ENCODE assay signal across 16 cellular contexts in the genomic region with DNA sequence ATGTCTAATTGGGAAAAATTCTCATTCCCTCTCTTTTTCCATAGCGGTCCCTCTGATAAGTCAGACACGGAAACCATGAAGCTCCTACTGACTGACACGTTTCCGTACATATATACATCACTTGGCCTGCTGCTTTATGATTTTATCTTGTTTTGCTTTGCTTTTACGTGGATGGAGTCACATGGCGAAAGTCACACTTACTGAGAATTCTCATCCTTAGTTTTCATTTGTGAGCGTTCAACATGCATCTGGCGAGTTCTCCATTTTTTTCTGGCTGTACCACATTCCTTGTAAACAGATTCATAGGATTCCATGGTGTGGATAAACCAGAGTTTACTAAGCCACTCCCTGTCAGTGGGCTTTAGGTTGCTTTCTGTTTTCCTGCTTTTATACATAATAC. TPM values are rescaled to one million over a fixed set of nuclear protein-coding genes. Genes with fewer than 3 reads are reported as not detected.
DNase-seq lines count a peak whose midpoint lies in the region; ATAC-seq, FAIRE-seq and TF ChIP-seq lines count a peak whose summit lies in the region.
"Had no signal": no experiment of that assay in that cellular context is flagged by ENCODE, and none has a peak within 500 bp of the region (broad histone marks: within the 10 kb centered on the region; RNA-seq: fewer than 3 reads in every experiment).

No MANE protein-coding gene starts in this region.

- H3K27ac ChIP-seq in HCT116 (ENCODE audit: low read depth, low read length), result peak overlapping the region; percentile 16; the same call in 1 of the 2 replicates

- DNase-seq in HCT116 (ENCODE audit: low read depth, low spot score) (no peak), amniotic epithelial cell (ENCODE audit: low read depth) (peak; percentile 67), 8988T (no peak), GM12892 (ENCODE audit: insufficient read length) (no peak)
- DNase-seq: CD4-positive, alpha-beta memory T cell; DMS79; GDM1; NCI-H1694 treated with DMSO at 0.1 percent for 48 hours; NCI-H345; NCI-H526 treated with DMSO at 0.1 percent for 48 hours had no signal

- no TSS peak for BruUV-seq in HCT116 (replicated peaks; lab: Mats Ljungman, UMichigan)

- no peak overlapping the region for H2AFZ ChIP-seq in HCT116 (ENCODE audit: low read depth, low read length, poor library complexity, severe bottlenecking)

- H3K36me3 ChIP-seq in HCT116 (ENCODE audit: control insufficient read depth in 1 of 2, insufficient read depth in 2 of 2, low read length in 2 of 2), result peaks cover 0 to 8% of the 10 kb centered on the region in 2 experiments; a peak in 2 of 4 replicates

- no peak overlapping the region for H3K9ac ChIP-seq in HCT116 (ENCODE audit: low read length)

- CTCF ChIA-PET in HCT116 (lab: Charles Lee), result no interaction called here

- ATAC-seq in HCT116 (no peak), GM21717 (IDR thresholded peaks at IDR 0.05; ENCODE audit: unreplicated experiment) (no peak)

- H4K20me1 ChIP-seq in HCT116 (ENCODE audit: insufficient read depth), result no peaks in the 10 kb centered on the region

- H3K27ac Mint-ChIP-seq in nephron, result peak overlapping the region; percentile 22 to 52 (median 49)
- H3K27ac Mint-ChIP-seq: B cell; CD4-positive, alpha-beta memory T cell had no signal

- peaks cover 49 to 54% of the 10 kb centered on the region in 2 experiments for H3K4me1 ChIP-seq in HCT116 (ENCODE audit: control insufficient read depth in 1 of 2, insufficient read depth in 2 of 2, low read length in 2 of 2)

- POLR2A ChIA-PET in HCT116 (lab: Charles Lee), result interaction anchor here (2.3 to 9.1 kb wide), 3 partner anchors 24 to 81 kb away, joined by 11 to 58 read pairs (median 17); partner anchors contain the start of genes GDF15 and JUND

- no peak overlapping the region for H3K4me3 ChIP-seq in HCT116 (replicated peaks in 1 of 2; ENCODE audit: low read depth in 1 of 2, low read length in 2 of 2)

- H3K4me3 Mint-ChIP-seq in nephron, result no peak overlapping the region
- H3K4me3 Mint-ChIP-seq: B cell; CD4-positive, alpha-beta memory T cell had no signal

- TF ChIP-seq RAD21 in HCT116 (IDR thresholded peaks at IDR 0.05; ENCODE audit: low read depth), result no peak

- H3K9me3 Mint-ChIP-seq in nephron, result peaks cover 8% of the 10 kb centered on the region

- no peaks in the 10 kb centered on the region for H3K27me3 ChIP-seq in HCT116 (ENCODE audit: insufficient read depth, low read length)

- H3K36me3 Mint-ChIP-seq in nephron (ENCODE audit: low read depth), result peaks cover 41% of the 10 kb centered on the region

- RAD21 ChIA-PET in HCT116 (lab: Charles Lee; ENCODE audit: low non-redundant PET in 1 of 2, low total read pairs in 2 of 2, uncharacterized antibody in 2 of 2, unreplicated experiment in 2 of 2), result no interaction called here

- H3K79me2 ChIP-seq in HCT116 (ENCODE audit: insufficient read depth, low read length), result no peaks in the 10 kb centered on the region

- H3K4me2 ChIP-seq in HCT116 (ENCODE audit: low read length), result no peak overlapping the region

- no peak for FAIRE-seq in GM12892 (lab: Jason Lieb, UNC)

- intact Hi-C loops in HCT116 (cut with micrococcal nuclease), result no loop called here

- peaks cover 20% of the 10 kb centered on the region for H3K4me1 Mint-ChIP-seq in nephron
- H3K4me1 Mint-ChIP-seq: CD4-positive, alpha-beta memory T cell had no signal

- H3K27me3 Mint-ChIP-seq in nephron (ENCODE audit: low read depth), result no peaks in the 10 kb centered on the region
- H3K27me3 Mint-ChIP-seq: B cell; CD4-positive, alpha-beta memory T cell had no signal

- no peaks in the 10 kb centered on the region for H3K9me2 ChIP-seq in HCT116 (ENCODE audit: insufficient read depth)

- no peak for TF ChIP-seq POLR2A in HCT116 (IDR thresholded peaks at IDR 0.05; ENCODE audit: borderline replicate concordance, extremely low read depth, insufficient read depth, insufficient read length)
- TF ChIP-seq POLR2A in GM12892 (IDR thresholded peaks at IDR 0.05; ENCODE audit: low read depth, low read length), result no peak

- H3K9me3 ChIP-seq in HCT116 (ENCODE audit: control insufficient read depth in 1 of 2, insufficient read depth in 1 of 2, low read depth in 1 of 2, low read length in 2 of 2), result no peaks in the 10 kb centered on the region

- TF ChIP-seq CTCF in HCT116 (IDR thresholded peaks at IDR 0.05 in 2 of 3, conservative IDR thresholded peaks at IDR 0.05 in 1 of 3; ENCODE audit: borderline replicate concordance in 1 of 3, insufficient read depth in 1 of 3, low read depth in 2 of 3, low read length in 2 of 3), result no peak
- TF ChIP-seq CTCF in nephron (IDR thresholded peaks at IDR 0.05; ENCODE audit: unreplicated experiment in 3 of 3), result no peak

TF ChIP-seq in HCT116, 20 proteins besides CTCF, POLR2A, EP300 and RAD21:
- no peak for TF ChIP-seq POLR2AphosphoS5 (IDR thresholded peaks at IDR 0.05; ENCODE audit: low read depth, low read length)
- TF ChIP-seq, protein P1, sequence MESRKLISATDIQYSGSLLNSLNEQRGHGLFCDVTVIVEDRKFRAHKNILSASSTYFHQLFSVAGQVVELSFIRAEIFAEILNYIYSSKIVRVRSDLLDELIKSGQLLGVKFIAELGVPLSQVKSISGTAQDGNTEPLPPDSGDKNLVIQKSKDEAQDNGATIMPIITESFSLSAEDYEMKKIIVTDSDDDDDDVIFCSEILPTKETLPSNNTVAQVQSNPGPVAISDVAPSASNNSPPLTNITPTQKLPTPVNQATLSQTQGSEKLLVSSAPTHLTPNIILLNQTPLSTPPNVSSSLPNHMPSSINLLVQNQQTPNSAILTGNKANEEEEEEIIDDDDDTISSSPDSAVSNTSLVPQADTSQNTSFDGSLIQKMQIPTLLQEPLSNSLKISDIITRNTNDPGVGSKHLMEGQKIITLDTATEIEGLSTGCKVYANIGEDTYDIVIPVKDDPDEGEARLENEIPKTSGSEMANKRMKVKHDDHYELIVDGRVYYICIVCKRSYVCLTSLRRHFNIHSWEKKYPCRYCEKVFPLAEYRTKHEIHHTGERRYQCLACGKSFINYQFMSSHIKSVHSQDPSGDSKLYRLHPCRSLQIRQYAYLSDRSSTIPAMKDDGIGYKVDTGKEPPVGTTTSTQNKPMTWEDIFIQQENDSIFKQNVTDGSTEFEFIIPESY (IDR thresholded peaks at IDR 0.05; ENCODE audit: extremely low read depth, insufficient replicate concordance, low read length), result no peak
- TF ChIP-seq JUND (IDR thresholded peaks at IDR 0.05), result no peak
- TF ChIP-seq EZH2phosphoT487 (IDR thresholded peaks at IDR 0.05; ENCODE audit: borderline replicate concordance), result no peak
- no peak for TF ChIP-seq ATF3 (IDR thresholded peaks at IDR 0.05)
- no peak for TF ChIP-seq ELF1 (IDR thresholded peaks at IDR 0.05; ENCODE audit: borderline replicate concordance, low read depth)
- TF ChIP-seq SIN3A (IDR thresholded peaks at IDR 0.05; ENCODE audit: low read depth), result no peak
- TF ChIP-seq ZNF274 (IDR thresholded peaks at IDR 0.05; ENCODE audit: low read depth, low read length), result no peak
- no peak for TF ChIP-seq FOSL1 (IDR thresholded peaks at IDR 0.05; ENCODE audit: low read depth)
- TF ChIP-seq CBX3 (IDR thresholded peaks at IDR 0.05; ENCODE audit: low read depth), result no peak
- TF ChIP-seq, protein P2, sequence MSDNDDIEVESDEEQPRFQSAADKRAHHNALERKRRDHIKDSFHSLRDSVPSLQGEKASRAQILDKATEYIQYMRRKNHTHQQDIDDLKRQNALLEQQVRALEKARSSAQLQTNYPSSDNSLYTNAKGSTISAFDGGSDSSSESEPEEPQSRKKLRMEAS (IDR thresholded peaks at IDR 0.05), result no peak
- TF ChIP-seq EGR1 (IDR thresholded peaks at IDR 0.05; ENCODE audit: low read depth), result no peak
- no peak for TF ChIP-seq SRF (IDR thresholded peaks at IDR 0.05; ENCODE audit: low read depth)
- no peak for TF ChIP-seq REST (IDR thresholded peaks at IDR 0.05; ENCODE audit: low read depth)

RNA-seq across cellular contexts. Expression of gene PGPEP1, which starts 21.2 kb away (rescaled TPM):
- 30.9 TPM for total RNA-seq in HCT116 (2021; ENCODE audit: unreplicated experiment)
- 22.4 and 23.8 TPM in 2 replicates for polyA plus RNA-seq in HCT116 (2012)
- polyA plus RNA-seq in GM12892 (2012; ENCODE audit: missing spikeins), result 16.7 TPM

RNA-seq across cellular contexts. Expression of gene GDF15, which starts 24.3 kb away (rescaled TPM):
- total RNA-seq in HCT116 (2021; ENCODE audit: unreplicated experiment), result 425 TPM
- 480 and 583 TPM in 2 replicates for polyA plus RNA-seq in HCT116 (2012)
- 1.6 TPM for polyA plus RNA-seq in GM12892 (2012; ENCODE audit: missing spikeins)
- total RNA-seq: B cell, OCI-LY7 had no signal
- polyA plus RNA-seq: CD4-positive, alpha-beta memory T cell had no signal

RNA-seq across cellular contexts. Expression of gene LRRC25, which starts 35.8 kb away (rescaled TPM):
- 0.12 TPM for total RNA-seq in HCT116 (2021; ENCODE audit: unreplicated experiment)
- polyA plus RNA-seq in HCT116 (2012), result not detected in 2 replicates
- 1.1 TPM for polyA plus RNA-seq in GM12892 (2012; ENCODE audit: missing spikeins)
- total RNA-seq: HT1080, SK-MEL-5 had no signal

RNA-seq across cellular contexts. Expression of gene LSM4, which starts 38.8 kb away (rescaled TPM):
- 400 TPM for total RNA-seq in HCT116 (2021; ENCODE audit: unreplicated experiment)
- polyA plus RNA-seq in HCT116 (2012), result 263 and 315 TPM in 2 replicates
- 105 TPM for polyA plus RNA-seq in GM12892 (2012; ENCODE audit: missing spikeins)

RNA-seq across cellular contexts. Expression of gene SSBP4, which starts 57.6 kb away (rescaled TPM):
- 164 TPM for total RNA-seq in HCT116 (2021; ENCODE audit: unreplicated experiment)
- polyA plus RNA-seq in HCT116 (2012), result 55.6 and 64.2 TPM in 2 replicates
- polyA plus RNA-seq in GM12892 (2012; ENCODE audit: missing spikeins), result 24.2 TPM
